15 cellular contexts compared by ENCODE assay signal in genomic region chr3:7897643-7898042, GRCh38.
DNase-seq lines count a peak whose midpoint lies in the region; ATAC-seq and TF ChIP-seq lines count a peak whose summit lies in the region.
"Had no signal": no experiment of that assay in that cellular context is flagged by ENCODE, and none has a peak within 500 bp of the region (broad histone marks: within the 10 kb centered on the region; RNA-seq: fewer than 3 reads in every experiment).

No MANE protein-coding gene starts in this region.

- no peak for TF ChIP-seq CTCF in left ventricle myocardium inferior (IDR thresholded peaks at IDR 0.05; ENCODE audit: borderline replicate concordance)
- no peak for TF ChIP-seq CTCF in GM13977 (IDR thresholded peaks at IDR 0.05; ENCODE audit: extremely low read depth, insufficient read depth, missing control alignments)

- POLR2A ChIA-PET in T-cell (lab: Charles Lee): no interaction called here

- no peaks in the 10 kb centered on the region for H3K36me3 Mint-ChIP-seq in T-cell
- H3K36me3 Mint-ChIP-seq in stimulated activated effector memory CD8-positive, alpha-beta T cell treated with anti-CD3 and anti-CD28 coated beads, Interleukin-12 subunit alpha, Interleukin-12 subunit beta, amount 100 ng/mL, for 72 hours: no peaks in the 10 kb centered on the region
- H3K36me3 Mint-ChIP-seq: CD4-positive, alpha-beta memory T cell had no signal

- H3K9me3 Mint-ChIP-seq in T-cell: peaks cover 0 to 11% (median 0%) of the 10 kb centered on the region in 3 donors
- H3K9me3 Mint-ChIP-seq in stimulated activated effector memory CD8-positive, alpha-beta T cell treated with anti-CD3 and anti-CD28 coated beads, Interleukin-12 subunit alpha, Interleukin-12 subunit beta, amount 100 ng/mL, for 72 hours: no peaks in the 10 kb centered on the region

- no peak overlapping the region for H3K27ac ChIP-seq in left ventricle myocardium inferior (replicated peaks)
- H3K27ac ChIP-seq: C4-2B had no signal

- ATAC-seq in T-cell (replicated peaks in 1 of 4): no peak
- no peak for ATAC-seq in stimulated activated effector memory CD8-positive, alpha-beta T cell treated with anti-CD3 and anti-CD28 coated beads, Interleukin-12 subunit alpha, Interleukin-12 subunit beta, amount 100 ng/mL, for 72 hours
- ATAC-seq: HepG2 had no signal

- peaks cover 36% of the 10 kb centered on the region for H3K9me3 ChIP-seq in left ventricle myocardium inferior (replicated peaks)
- H3K9me3 ChIP-seq: BE2C, HAP-1 had no signal

- H3K4me1 Mint-ChIP-seq in T-cell: peaks cover 10 to 19% (median 14%) of the 10 kb centered on the region in 3 donors
- no peaks in the 10 kb centered on the region for H3K4me1 Mint-ChIP-seq in stimulated activated effector memory CD8-positive, alpha-beta T cell treated with anti-CD3 and anti-CD28 coated beads, Interleukin-12 subunit alpha, Interleukin-12 subunit beta, amount 100 ng/mL, for 72 hours

- no peak overlapping the region for H3K4me3 Mint-ChIP-seq in T-cell
- no peak overlapping the region for H3K4me3 Mint-ChIP-seq in stimulated activated effector memory CD8-positive, alpha-beta T cell treated with anti-CD3 and anti-CD28 coated beads, Interleukin-12 subunit alpha, Interleukin-12 subunit beta, amount 100 ng/mL, for 72 hours
- H3K4me3 Mint-ChIP-seq: CD4-positive, alpha-beta memory T cell had no signal

- CTCF ChIA-PET in T-cell (lab: Charles Lee): no interaction called here

- intact Hi-C loops in left ventricle myocardium inferior (cut with micrococcal nuclease): no loop called here

- H3K36me3 ChIP-seq in left ventricle myocardium inferior: no peaks in the 10 kb centered on the region
- H3K36me3 ChIP-seq: BE2C, HAP-1 had no signal

- H3K4me3 ChIP-seq in left ventricle myocardium inferior: no peak overlapping the region
- H3K4me3 ChIP-seq: HAP-1 had no signal

- DNase-seq in COLO829 (ENCODE audit: low spot score) (peak; percentile 25), inferior parietal cortex (ENCODE audit: extremely low spot score) (peak; percentile 55), putamen (ENCODE audit: low spot score) (peak; percentile 22), T-cell (no peak), left ventricle myocardium inferior (no peak), GM13977 (ENCODE audit: low spot score) (no peak)
- no peak for DNase-seq in stimulated activated effector memory CD8-positive, alpha-beta T cell treated with anti-CD3 and anti-CD28 coated beads, Interleukin-12 subunit alpha, Interleukin-12 subunit beta, amount 100 ng/mL, for 72 hours (ENCODE audit: low spot score in 2 of 2)
- DNase-seq: BE2C; CD4-positive, alpha-beta memory T cell; COR-L47; DND-41; GDM1 had no signal

- no peaks in the 10 kb centered on the region for H3K27me3 Mint-ChIP-seq in T-cell
- H3K27me3 Mint-ChIP-seq: CD4-positive, alpha-beta memory T cell had no signal

- in situ Hi-C loops in GM13977 (cut with MboI; ENCODE audit: low pct_unique_long_range_greater_than_20kb, low sequenced_read_pairs, unreplicated experiment): no loop called here

- no peak overlapping the region for H3K27ac Mint-ChIP-seq in T-cell
- no peak overlapping the region for H3K27ac Mint-ChIP-seq in stimulated activated effector memory CD8-positive, alpha-beta T cell treated with anti-CD3 and anti-CD28 coated beads, Interleukin-12 subunit alpha, Interleukin-12 subunit beta, amount 100 ng/mL, for 72 hours

- no peaks in the 10 kb centered on the region for H3K4me1 ChIP-seq in left ventricle myocardium inferior
- H3K4me1 ChIP-seq: BE2C, HAP-1 had no signal

- no peaks in the 10 kb centered on the region for H3K27me3 ChIP-seq in left ventricle myocardium inferior (ENCODE audit: low read depth)
- H3K27me3 ChIP-seq: BE2C had no signal

Comparison
In these comparisons a context has a peak if more than half of its experiments do, and no peak if none do; other contexts are left out.
1. DNase-seq: peak in COLO829 (single experiment), inferior parietal cortex (single experiment) and putamen (single experiment); none in T-cell (0 of 34), left ventricle myocardium inferior (single experiment), stimulated activated effector memory CD8-positive, alpha-beta T cell treated with anti-CD3 and anti-CD28 coated beads, Interleukin-12 subunit alpha, Interleukin-12 subunit beta, amount 100 ng/mL, for 72 hours (0 of 2) and GM13977 (single experiment).